In the genomic region with DNA sequence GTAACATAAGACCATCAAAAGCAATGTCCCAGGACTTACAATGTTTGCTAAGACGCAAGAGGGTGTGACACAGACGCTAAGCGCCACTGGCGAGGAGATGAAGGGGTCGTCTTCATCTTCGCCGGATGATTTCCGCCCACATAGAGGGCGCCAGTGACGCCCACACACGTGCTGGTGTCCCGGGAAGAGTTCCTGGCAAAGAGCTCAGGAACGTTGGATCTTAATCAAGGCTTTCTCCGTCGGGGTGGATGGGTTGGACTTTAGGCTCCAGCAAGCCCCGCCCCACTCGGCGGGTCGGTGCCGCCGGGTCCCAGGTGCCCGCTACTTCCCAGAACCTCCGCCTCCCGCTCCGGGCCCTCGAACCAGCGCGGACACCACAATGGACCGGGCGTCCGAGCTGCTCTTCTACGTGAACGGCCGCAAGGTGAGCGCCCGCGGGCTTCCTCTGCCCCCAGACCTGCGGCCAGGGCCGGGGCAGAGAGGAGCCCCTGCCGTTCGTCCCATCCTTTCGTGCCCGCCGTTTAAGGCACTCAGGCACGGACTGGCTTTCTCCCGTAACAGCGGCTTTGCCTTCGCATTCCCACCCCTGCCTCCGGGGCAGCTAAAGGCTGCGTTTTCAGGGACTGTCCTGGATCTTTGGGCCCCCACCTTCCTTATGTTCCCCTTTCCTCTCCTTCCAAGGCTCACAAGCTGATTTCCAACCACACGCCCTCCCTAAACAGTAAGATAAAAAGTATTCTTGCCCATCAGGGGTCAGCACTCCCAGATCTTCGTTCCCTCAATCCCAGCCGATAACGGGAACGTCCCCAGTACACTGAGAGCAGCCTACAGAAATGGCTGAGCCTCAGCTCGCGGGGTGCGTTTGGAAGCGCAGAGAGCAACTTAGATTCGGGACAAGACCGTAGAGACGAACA, we compare ENCODE assay signal across 1 cellular context.
TF ChIP-seq lines count a peak whose summit lies in the region.

A gene (plus strand): TSS at position 285 of the 914 bp plus-strand sequence. CDS start 95 bp downstream, at position 380.

TF ChIP-seq in WTC11, 78 proteins besides CTCF, POLR2A, EP300 and RAD21 (continued from another document and continues in another):
- TF ChIP-seq, protein P1, sequence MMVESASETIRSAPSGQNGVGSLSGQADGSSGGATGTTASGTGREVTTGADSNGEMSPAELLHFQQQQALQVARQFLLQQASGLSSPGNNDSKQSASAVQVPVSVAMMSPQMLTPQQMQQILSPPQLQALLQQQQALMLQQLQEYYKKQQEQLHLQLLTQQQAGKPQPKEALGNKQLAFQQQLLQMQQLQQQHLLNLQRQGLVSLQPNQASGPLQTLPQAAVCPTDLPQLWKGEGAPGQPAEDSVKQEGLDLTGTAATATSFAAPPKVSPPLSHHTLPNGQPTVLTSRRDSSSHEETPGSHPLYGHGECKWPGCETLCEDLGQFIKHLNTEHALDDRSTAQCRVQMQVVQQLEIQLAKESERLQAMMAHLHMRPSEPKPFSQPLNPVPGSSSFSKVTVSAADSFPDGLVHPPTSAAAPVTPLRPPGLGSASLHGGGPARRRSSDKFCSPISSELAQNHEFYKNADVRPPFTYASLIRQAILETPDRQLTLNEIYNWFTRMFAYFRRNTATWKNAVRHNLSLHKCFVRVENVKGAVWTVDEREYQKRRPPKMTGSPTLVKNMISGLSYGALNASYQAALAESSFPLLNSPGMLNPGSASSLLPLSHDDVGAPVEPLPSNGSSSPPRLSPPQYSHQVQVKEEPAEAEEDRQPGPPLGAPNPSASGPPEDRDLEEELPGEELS (CRISPR knock-in tag; IDR thresholded peaks at IDR 0.05) = no peak
- TF ChIP-seq KAT7 (CRISPR knock-in tag; IDR thresholded peaks at IDR 0.05; ENCODE audit: borderline replicate concordance) = no peak
- TF ChIP-seq TEAD4 (CRISPR knock-in tag; IDR thresholded peaks at IDR 0.05) = no peak
- TF ChIP-seq, protein P2, sequence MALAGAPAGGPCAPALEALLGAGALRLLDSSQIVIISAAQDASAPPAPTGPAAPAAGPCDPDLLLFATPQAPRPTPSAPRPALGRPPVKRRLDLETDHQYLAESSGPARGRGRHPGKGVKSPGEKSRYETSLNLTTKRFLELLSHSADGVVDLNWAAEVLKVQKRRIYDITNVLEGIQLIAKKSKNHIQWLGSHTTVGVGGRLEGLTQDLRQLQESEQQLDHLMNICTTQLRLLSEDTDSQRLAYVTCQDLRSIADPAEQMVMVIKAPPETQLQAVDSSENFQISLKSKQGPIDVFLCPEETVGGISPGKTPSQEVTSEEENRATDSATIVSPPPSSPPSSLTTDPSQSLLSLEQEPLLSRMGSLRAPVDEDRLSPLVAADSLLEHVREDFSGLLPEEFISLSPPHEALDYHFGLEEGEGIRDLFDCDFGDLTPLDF (CRISPR knock-in tag; IDR thresholded peaks at IDR 0.05) = no peak
- TF ChIP-seq GRHL2 (CRISPR knock-in tag; IDR thresholded peaks at IDR 0.05; ENCODE audit: insufficient replicate concordance, severe bottlenecking) = no peak
- TF ChIP-seq, protein P3, sequence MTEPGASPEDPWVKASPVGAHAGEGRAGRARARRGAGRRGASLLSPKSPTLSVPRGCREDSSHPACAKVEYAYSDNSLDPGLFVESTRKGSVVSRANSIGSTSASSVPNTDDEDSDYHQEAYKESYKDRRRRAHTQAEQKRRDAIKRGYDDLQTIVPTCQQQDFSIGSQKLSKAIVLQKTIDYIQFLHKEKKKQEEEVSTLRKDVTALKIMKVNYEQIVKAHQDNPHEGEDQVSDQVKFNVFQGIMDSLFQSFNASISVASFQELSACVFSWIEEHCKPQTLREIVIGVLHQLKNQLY (CRISPR knock-in tag; IDR thresholded peaks at IDR 0.05) = no peak
- TF ChIP-seq, protein P4, sequence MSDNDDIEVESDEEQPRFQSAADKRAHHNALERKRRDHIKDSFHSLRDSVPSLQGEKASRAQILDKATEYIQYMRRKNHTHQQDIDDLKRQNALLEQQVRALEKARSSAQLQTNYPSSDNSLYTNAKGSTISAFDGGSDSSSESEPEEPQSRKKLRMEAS (CRISPR knock-in tag; IDR thresholded peaks at IDR 0.05) = peak; percentile 95
- TF ChIP-seq, protein P5, sequence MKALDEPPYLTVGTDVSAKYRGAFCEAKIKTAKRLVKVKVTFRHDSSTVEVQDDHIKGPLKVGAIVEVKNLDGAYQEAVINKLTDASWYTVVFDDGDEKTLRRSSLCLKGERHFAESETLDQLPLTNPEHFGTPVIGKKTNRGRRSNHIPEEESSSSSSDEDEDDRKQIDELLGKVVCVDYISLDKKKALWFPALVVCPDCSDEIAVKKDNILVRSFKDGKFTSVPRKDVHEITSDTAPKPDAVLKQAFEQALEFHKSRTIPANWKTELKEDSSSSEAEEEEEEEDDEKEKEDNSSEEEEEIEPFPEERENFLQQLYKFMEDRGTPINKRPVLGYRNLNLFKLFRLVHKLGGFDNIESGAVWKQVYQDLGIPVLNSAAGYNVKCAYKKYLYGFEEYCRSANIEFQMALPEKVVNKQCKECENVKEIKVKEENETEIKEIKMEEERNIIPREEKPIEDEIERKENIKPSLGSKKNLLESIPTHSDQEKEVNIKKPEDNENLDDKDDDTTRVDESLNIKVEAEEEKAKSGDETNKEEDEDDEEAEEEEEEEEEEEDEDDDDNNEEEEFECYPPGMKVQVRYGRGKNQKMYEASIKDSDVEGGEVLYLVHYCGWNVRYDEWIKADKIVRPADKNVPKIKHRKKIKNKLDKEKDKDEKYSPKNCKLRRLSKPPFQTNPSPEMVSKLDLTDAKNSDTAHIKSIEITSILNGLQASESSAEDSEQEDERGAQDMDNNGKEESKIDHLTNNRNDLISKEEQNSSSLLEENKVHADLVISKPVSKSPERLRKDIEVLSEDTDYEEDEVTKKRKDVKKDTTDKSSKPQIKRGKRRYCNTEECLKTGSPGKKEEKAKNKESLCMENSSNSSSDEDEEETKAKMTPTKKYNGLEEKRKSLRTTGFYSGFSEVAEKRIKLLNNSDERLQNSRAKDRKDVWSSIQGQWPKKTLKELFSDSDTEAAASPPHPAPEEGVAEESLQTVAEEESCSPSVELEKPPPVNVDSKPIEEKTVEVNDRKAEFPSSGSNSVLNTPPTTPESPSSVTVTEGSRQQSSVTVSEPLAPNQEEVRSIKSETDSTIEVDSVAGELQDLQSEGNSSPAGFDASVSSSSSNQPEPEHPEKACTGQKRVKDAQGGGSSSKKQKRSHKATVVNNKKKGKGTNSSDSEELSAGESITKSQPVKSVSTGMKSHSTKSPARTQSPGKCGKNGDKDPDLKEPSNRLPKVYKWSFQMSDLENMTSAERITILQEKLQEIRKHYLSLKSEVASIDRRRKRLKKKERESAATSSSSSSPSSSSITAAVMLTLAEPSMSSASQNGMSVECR (CRISPR knock-in tag; IDR thresholded peaks at IDR 0.05; ENCODE audit: borderline replicate concordance) = no peak
- TF ChIP-seq ZNF121 (CRISPR knock-in tag; IDR thresholded peaks at IDR 0.05) = no peak
- TF ChIP-seq NFATC4 (CRISPR knock-in tag; IDR thresholded peaks at IDR 0.05) = no peak
- TF ChIP-seq RORB (CRISPR knock-in tag; IDR thresholded peaks at IDR 0.05) = no peak
- no peak for TF ChIP-seq ESRRA (CRISPR knock-in tag; IDR thresholded peaks at IDR 0.05; ENCODE audit: borderline replicate concordance)
- TF ChIP-seq, protein P6, sequence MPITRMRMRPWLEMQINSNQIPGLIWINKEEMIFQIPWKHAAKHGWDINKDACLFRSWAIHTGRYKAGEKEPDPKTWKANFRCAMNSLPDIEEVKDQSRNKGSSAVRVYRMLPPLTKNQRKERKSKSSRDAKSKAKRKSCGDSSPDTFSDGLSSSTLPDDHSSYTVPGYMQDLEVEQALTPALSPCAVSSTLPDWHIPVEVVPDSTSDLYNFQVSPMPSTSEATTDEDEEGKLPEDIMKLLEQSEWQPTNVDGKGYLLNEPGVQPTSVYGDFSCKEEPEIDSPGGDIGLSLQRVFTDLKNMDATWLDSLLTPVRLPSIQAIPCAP (CRISPR knock-in tag; IDR thresholded peaks at IDR 0.05) = no peak
- no peak for TF ChIP-seq ZNF396 (CRISPR knock-in tag; IDR thresholded peaks at IDR 0.05; ENCODE audit: borderline replicate concordance)
- TF ChIP-seq ETV6 (CRISPR knock-in tag; IDR thresholded peaks at IDR 0.05) = peak; percentile 52; the same call in 1 of the 2 replicates
- TF ChIP-seq, protein P7, sequence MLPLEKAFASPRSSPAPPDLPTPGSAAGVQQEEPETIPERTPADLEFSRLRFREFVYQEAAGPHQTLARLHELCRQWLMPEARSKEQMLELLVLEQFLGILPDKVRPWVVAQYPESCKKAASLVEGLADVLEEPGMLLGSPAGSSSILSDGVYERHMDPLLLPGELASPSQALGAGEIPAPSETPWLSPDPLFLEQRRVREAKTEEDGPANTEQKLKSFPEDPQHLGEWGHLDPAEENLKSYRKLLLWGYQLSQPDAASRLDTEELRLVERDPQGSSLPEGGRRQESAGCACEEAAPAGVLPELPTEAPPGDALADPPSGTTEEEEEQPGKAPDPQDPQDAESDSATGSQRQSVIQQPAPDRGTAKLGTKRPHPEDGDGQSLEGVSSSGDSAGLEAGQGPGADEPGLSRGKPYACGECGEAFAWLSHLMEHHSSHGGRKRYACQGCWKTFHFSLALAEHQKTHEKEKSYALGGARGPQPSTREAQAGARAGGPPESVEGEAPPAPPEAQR (CRISPR knock-in tag; IDR thresholded peaks at IDR 0.05) = no peak
- TF ChIP-seq PRRX2 (CRISPR knock-in tag; IDR thresholded peaks at IDR 0.05) = no peak
- no peak; the same call in 1 of the 2 replicates for TF ChIP-seq EMX1 (CRISPR knock-in tag; IDR thresholded peaks at IDR 0.05)
- TF ChIP-seq ZNF138 (CRISPR knock-in tag; conservative IDR thresholded peaks at IDR 0.05) = no peak
- TF ChIP-seq, protein P8, sequence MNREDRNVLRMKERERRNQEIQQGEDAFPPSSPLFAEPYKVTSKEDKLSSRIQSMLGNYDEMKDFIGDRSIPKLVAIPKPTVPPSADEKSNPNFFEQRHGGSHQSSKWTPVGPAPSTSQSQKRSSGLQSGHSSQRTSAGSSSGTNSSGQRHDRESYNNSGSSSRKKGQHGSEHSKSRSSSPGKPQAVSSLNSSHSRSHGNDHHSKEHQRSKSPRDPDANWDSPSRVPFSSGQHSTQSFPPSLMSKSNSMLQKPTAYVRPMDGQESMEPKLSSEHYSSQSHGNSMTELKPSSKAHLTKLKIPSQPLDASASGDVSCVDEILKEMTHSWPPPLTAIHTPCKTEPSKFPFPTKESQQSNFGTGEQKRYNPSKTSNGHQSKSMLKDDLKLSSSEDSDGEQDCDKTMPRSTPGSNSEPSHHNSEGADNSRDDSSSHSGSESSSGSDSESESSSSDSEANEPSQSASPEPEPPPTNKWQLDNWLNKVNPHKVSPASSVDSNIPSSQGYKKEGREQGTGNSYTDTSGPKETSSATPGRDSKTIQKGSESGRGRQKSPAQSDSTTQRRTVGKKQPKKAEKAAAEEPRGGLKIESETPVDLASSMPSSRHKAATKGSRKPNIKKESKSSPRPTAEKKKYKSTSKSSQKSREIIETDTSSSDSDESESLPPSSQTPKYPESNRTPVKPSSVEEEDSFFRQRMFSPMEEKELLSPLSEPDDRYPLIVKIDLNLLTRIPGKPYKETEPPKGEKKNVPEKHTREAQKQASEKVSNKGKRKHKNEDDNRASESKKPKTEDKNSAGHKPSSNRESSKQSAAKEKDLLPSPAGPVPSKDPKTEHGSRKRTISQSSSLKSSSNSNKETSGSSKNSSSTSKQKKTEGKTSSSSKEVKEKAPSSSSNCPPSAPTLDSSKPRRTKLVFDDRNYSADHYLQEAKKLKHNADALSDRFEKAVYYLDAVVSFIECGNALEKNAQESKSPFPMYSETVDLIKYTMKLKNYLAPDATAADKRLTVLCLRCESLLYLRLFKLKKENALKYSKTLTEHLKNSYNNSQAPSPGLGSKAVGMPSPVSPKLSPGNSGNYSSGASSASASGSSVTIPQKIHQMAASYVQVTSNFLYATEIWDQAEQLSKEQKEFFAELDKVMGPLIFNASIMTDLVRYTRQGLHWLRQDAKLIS (CRISPR knock-in tag; IDR thresholded peaks at IDR 0.05; ENCODE audit: borderline replicate concordance) = 0 out of 2 replicates have a peak, but pooled peaks have one; percentile 24
- TF ChIP-seq SP1 (CRISPR knock-in tag; conservative IDR thresholded peaks at IDR 0.05) = peak; percentile 56; the same call in 1 of the 2 replicates
- TF ChIP-seq NR3C1 (CRISPR knock-in tag; conservative IDR thresholded peaks at IDR 0.05; ENCODE audit: low read depth) = no peak
- TF ChIP-seq MXD4 (CRISPR knock-in tag; IDR thresholded peaks at IDR 0.05; ENCODE audit: borderline replicate concordance) = no peak
- TF ChIP-seq TCF7 (CRISPR knock-in tag; IDR thresholded peaks at IDR 0.05; ENCODE audit: low read depth) = no peak
- TF ChIP-seq, protein P9, sequence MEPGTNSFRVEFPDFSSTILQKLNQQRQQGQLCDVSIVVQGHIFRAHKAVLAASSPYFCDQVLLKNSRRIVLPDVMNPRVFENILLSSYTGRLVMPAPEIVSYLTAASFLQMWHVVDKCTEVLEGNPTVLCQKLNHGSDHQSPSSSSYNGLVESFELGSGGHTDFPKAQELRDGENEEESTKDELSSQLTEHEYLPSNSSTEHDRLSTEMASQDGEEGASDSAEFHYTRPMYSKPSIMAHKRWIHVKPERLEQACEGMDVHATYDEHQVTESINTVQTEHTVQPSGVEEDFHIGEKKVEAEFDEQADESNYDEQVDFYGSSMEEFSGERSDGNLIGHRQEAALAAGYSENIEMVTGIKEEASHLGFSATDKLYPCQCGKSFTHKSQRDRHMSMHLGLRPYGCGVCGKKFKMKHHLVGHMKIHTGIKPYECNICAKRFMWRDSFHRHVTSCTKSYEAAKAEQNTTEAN (CRISPR knock-in tag; IDR thresholded peaks at IDR 0.05) = peak; percentile 37; the same call in 1 of the 2 replicates
- 0 out of 2 replicates have a peak, but pooled peaks have one; percentile 55 for TF ChIP-seq TEAD1 (CRISPR knock-in tag; IDR thresholded peaks at IDR 0.05)
- TF ChIP-seq GABPB1 (CRISPR knock-in tag; IDR thresholded peaks at IDR 0.05) = no peak; the same call in 1 of the 2 replicates
- peak; percentile 49; the same call in 1 of the 2 replicates for TF ChIP-seq FOXP1 (CRISPR knock-in tag; IDR thresholded peaks at IDR 0.05; ENCODE audit: borderline replicate concordance)
- TF ChIP-seq, protein P10, sequence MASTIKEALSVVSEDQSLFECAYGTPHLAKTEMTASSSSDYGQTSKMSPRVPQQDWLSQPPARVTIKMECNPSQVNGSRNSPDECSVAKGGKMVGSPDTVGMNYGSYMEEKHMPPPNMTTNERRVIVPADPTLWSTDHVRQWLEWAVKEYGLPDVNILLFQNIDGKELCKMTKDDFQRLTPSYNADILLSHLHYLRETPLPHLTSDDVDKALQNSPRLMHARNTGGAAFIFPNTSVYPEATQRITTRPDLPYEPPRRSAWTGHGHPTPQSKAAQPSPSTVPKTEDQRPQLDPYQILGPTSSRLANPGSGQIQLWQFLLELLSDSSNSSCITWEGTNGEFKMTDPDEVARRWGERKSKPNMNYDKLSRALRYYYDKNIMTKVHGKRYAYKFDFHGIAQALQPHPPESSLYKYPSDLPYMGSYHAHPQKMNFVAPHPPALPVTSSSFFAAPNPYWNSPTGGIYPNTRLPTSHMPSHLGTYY (CRISPR knock-in tag; IDR thresholded peaks at IDR 0.05) = no peak
- TF ChIP-seq, protein P11, sequence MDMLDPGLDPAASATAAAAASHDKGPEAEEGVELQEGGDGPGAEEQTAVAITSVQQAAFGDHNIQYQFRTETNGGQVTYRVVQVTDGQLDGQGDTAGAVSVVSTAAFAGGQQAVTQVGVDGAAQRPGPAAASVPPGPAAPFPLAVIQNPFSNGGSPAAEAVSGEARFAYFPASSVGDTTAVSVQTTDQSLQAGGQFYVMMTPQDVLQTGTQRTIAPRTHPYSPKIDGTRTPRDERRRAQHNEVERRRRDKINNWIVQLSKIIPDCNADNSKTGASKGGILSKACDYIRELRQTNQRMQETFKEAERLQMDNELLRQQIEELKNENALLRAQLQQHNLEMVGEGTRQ (CRISPR knock-in tag; IDR thresholded peaks at IDR 0.05) = peak; percentile 69
- TF ChIP-seq FOXK1 (CRISPR knock-in tag; IDR thresholded peaks at IDR 0.05) = peak; percentile 25
